ENCODE assay signal across 16 cellular contexts in genomic region chr12:71353607-71354006, GRCh38.
DNase-seq lines count a peak whose midpoint lies in the region; TF ChIP-seq lines count a peak whose summit lies in the region.
"Had no signal": no experiment of that assay in that cellular context is flagged by ENCODE, and none has a peak within 500 bp of the region (broad histone marks: within the 10 kb centered on the region; RNA-seq: fewer than 3 reads in every experiment).

No MANE protein-coding gene starts in this region.

- H3K4me2 ChIP-seq in BLaER1 (peak overlapping the region; percentile 62), Loucy (ENCODE audit: low read depth, low read length, poor library complexity, severe bottlenecking) (peak overlapping the region; percentile 68)

- H3K4me1 ChIP-seq in BLaER1, result peaks cover 33% of the 10 kb centered on the region
- H3K4me1 ChIP-seq in Loucy (ENCODE audit: insufficient read depth, low read length, poor library complexity, severe bottlenecking), result peaks cover 26% of the 10 kb centered on the region
- H3K4me1 ChIP-seq: BE2C, Caco-2 had no signal

- no peaks in the 10 kb centered on the region for H3K79me2 ChIP-seq in Loucy (ENCODE audit: insufficient read depth, low read length)

- H2AFZ ChIP-seq in Loucy (ENCODE audit: low read length), result no peak overlapping the region

- peaks cover 10% of the 10 kb centered on the region; the same call in 1 of the 2 replicates for H3F3A ChIP-seq in Loucy (ENCODE audit: low read depth)

- H3K4me3 Mint-ChIP-seq in glutamatergic neuron (ENCODE audit: unreplicated experiment), result no peak overlapping the region
- H3K4me3 Mint-ChIP-seq: CD4-positive, alpha-beta T cell; CD8-positive, alpha-beta T cell had no signal

- H3K9me2 ChIP-seq in Loucy (replicated peaks; ENCODE audit: low read depth, low read length), result no peaks in the 10 kb centered on the region

- peak overlapping the region; percentile 52 for H3K27ac Mint-ChIP-seq in glutamatergic neuron (ENCODE audit: unreplicated experiment)
- H3K27ac Mint-ChIP-seq: CD4-positive, alpha-beta T cell; CD8-positive, alpha-beta T cell had no signal

- H3K9me3 ChIP-seq in BLaER1 (peaks cover 5% of the 10 kb centered on the region; the same call in 1 of the 2 replicates), Loucy (ENCODE audit: insufficient read depth, low read depth, low read length) (no peaks in the 10 kb centered on the region)
- H3K9me3 ChIP-seq: BE2C, Caco-2 had no signal

- H3K4me1 Mint-ChIP-seq in glutamatergic neuron (ENCODE audit: low read depth, unreplicated experiment), result peaks cover 6% of the 10 kb centered on the region

- DNase-seq in glutamatergic neuron (no peak), NCI-H2171 treated with DMSO at 0.1 percent for 48 hours (lab: John Stamatoyannopoulos, UW) (no peak), A172 (ENCODE audit: low spot score) (no peak)
- DNase-seq: ACHN; BE2C; Caco-2; Calu3; CD4-positive, alpha-beta T cell; CD8-positive, alpha-beta T cell; DMS79 treated with DMSO at 0.1 percent for 48 hours; GF-D8 had no signal

- TF ChIP-seq CTCF in Loucy (conservative IDR thresholded peaks at IDR 0.05; ENCODE audit: low read length) (no peak), glutamatergic neuron (IDR thresholded peaks at IDR 0.05; ENCODE audit: partially characterized antibody, unreplicated experiment) (no peak)

- H3K9ac ChIP-seq in BLaER1 (no peak overlapping the region), Loucy (ENCODE audit: low read depth, low read length, poor library complexity, severe bottlenecking) (no peak overlapping the region)
- H3K9ac ChIP-seq: BLaER1 treated with 17β-estradiol and CSF1 and Interleukin-3, amounts not matched to agents 10 nM and 100 nM had no signal

- H4K20me1 ChIP-seq in BLaER1, result no peaks in the 10 kb centered on the region
- no peaks in the 10 kb centered on the region for H4K20me1 ChIP-seq in Loucy (ENCODE audit: insufficient read depth, low read length, poor library complexity, severe bottlenecking)
- H4K20me1 ChIP-seq: BLaER1 treated with 17β-estradiol and CSF1 and Interleukin-3, amounts not matched to agents 10 nM and 100 nM had no signal

- H3K27me3 Mint-ChIP-seq in glutamatergic neuron (ENCODE audit: unreplicated experiment), result peaks cover 2% of the 10 kb centered on the region

- no peaks in the 10 kb centered on the region for H3K9me3 Mint-ChIP-seq in glutamatergic neuron (ENCODE audit: unreplicated experiment)
- H3K9me3 Mint-ChIP-seq: CD8-positive, alpha-beta T cell had no signal

- H3K4me3 ChIP-seq in BLaER1, result no peak overlapping the region
- H3K4me3 ChIP-seq in Loucy (ENCODE audit: low read length, poor library complexity, severe bottlenecking), result no peak overlapping the region
- H3K4me3 ChIP-seq: BLaER1 treated with 17β-estradiol and CSF1 and Interleukin-3, amounts not matched to agents 10 nM and 100 nM had no signal

- H3K27me3 ChIP-seq in BLaER1 (no peaks in the 10 kb centered on the region), Loucy (ENCODE audit: insufficient read depth, low read length, poor library complexity, severe bottlenecking) (no peaks in the 10 kb centered on the region)
- H3K27me3 ChIP-seq: BE2C; BLaER1 treated with 17β-estradiol and CSF1 and Interleukin-3, amounts not matched to agents 10 nM and 100 nM had no signal

- no peaks in the 10 kb centered on the region for H3K36me3 Mint-ChIP-seq in glutamatergic neuron (ENCODE audit: unreplicated experiment)
- H3K36me3 Mint-ChIP-seq: CD8-positive, alpha-beta T cell had no signal

- H3K27ac ChIP-seq in BLaER1, result no peak overlapping the region
- H3K27ac ChIP-seq: 22Rv1; BLaER1 treated with 17β-estradiol and CSF1 and Interleukin-3, amounts not matched to agents 10 nM and 100 nM; C4-2B had no signal

- H3K36me3 ChIP-seq in BLaER1 (no peaks in the 10 kb centered on the region), Loucy (ENCODE audit: insufficient read depth, low read length) (no peaks in the 10 kb centered on the region)
- H3K36me3 ChIP-seq: BE2C; BLaER1 treated with 17β-estradiol and CSF1 and Interleukin-3, amounts not matched to agents 10 nM and 100 nM had no signal
